In the genomic region with DNA sequence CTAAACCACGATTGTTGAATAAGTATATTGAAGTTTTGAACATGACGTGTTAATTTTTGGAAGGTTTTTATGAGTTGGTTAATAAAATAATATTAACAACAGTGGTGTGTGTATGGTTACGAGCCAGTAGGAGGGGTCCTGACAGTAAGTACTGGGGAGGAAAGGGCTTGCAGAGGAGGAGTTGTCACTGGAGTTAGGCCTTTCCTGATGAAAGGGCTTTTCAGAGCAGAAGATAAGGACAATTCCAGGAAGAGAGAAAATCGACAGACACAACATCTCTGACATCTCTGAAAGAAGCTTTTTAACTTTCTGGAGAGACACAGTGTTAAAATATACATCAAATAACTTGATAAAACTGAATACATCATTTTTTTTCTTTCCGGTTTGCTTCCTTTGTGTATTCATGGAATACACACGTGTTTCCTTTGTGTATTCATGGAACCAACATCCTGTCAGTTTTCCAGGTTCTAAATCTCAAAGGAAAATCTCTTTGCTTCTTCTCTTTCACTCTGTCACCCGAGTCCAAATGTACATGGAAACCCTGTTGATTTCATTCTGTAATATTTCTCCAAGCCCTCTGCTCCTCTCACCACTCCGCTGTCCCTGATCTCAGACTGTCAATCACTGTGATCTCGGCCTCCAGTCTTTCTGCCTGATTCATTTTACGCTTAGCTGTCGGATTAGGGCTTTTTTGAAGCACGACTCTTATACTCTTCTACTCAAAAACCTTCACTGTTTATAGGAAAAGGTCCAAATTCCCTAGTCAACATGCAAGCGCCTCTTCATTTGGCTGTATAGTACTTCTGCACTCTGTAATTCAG, we compare ENCODE assay signal across 1 cellular context.
TF ChIP-seq lines count a peak whose summit lies in the region.

No MANE protein-coding gene starts in this region.

TF ChIP-seq in WTC11, 78 proteins besides CTCF, POLR2A, EP300 and RAD21 (continued from another document):
- TF ChIP-seq, protein P1, sequence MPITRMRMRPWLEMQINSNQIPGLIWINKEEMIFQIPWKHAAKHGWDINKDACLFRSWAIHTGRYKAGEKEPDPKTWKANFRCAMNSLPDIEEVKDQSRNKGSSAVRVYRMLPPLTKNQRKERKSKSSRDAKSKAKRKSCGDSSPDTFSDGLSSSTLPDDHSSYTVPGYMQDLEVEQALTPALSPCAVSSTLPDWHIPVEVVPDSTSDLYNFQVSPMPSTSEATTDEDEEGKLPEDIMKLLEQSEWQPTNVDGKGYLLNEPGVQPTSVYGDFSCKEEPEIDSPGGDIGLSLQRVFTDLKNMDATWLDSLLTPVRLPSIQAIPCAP (CRISPR knock-in tag; IDR thresholded peaks at IDR 0.05), result no peak
- TF ChIP-seq NFE2L1 (CRISPR knock-in tag; IDR thresholded peaks at IDR 0.05) (no peak), ZNF219 (CRISPR knock-in tag; IDR thresholded peaks at IDR 0.05; ENCODE audit: borderline replicate concordance) (no peak), SP1 (CRISPR knock-in tag; conservative IDR thresholded peaks at IDR 0.05) (no peak)
TF ChIP-seq in WTC11: peak in this region for 0.
